In the genomic region with DNA sequence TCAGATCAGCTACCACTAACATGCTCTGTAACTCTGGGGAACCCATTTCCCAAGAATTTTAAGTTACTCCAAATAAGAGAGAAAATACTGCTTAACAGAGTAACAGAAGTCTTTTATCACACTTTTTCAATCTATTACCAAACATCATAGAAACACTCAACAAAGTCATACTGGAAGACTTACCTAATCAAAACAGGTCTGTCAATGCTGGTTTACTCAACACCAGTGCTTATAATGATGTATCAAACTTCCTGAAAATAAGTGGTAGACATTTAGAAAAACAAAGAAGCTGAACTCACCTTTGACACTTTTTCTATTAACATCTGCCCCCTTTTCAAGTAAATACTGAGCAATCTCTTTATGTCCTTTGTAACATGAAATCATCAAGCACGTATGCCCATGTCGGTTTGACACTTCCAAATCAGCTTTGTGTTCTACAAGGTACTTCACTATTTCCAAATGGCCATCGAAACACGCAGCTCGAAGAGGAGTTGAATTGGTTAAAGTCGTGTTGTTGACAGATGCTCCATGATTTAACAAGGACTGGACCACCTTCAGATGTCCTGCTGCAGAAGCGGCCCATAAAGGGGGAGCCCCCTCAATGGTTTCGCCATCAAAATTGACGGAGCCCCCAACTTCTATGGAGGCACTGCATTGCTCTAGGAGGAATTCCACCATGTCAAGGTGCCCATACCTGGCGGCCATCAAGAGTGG, we compare ENCODE assay signal across 8 cellular contexts. TPM values are rescaled to one million over a fixed set of nuclear protein-coding genes. Genes with fewer than 3 reads are reported as not detected.
DNase-seq lines count a peak whose midpoint lies in the region; ATAC-seq, FAIRE-seq and TF ChIP-seq lines count a peak whose summit lies in the region.

No MANE protein-coding gene starts in this region.

- peaks cover 54% of the 10 kb centered on the region for H3K36me3 Mint-ChIP-seq in T-helper 1 cell treated with Interleukin-12 subunit alpha and Interleukin-12 subunit beta and Interleukin-4 antibody, amounts not matched to agents 30 μg/mL and 1 μg/mL, for 36 hours (ENCODE audit: low read depth)
- H3K36me3 Mint-ChIP-seq in activated T-helper 1 cell treated with anti-CD3 and anti-CD28 coated beads, Interleukin-12 subunit alpha, Interleukin-12 subunit beta, Interleukin-2, Interleukin-4 antibody, amounts not matched to agents 30 ng/mL and 10 ng/mL and 1 ng/mL, durations not matched to agents 14 hours and 24 hours and 36 hours (ENCODE audit: low read depth), result peaks cover 53% of the 10 kb centered on the region

- H3K4me1 ChIP-seq in keratinocyte (ENCODE audit: control insufficient read depth, extremely low read depth, insufficient read depth, low read length), result peaks cover 16% of the 10 kb centered on the region
- peaks cover 55% of the 10 kb centered on the region for H3K4me1 ChIP-seq in suprapubic skin

- no peaks in the 10 kb centered on the region for H3K27me3 Mint-ChIP-seq in T-helper 1 cell treated with Interleukin-12 subunit alpha and Interleukin-12 subunit beta and Interleukin-4 antibody, amounts not matched to agents 30 μg/mL and 1 μg/mL, for 36 hours (ENCODE audit: low read depth)
- no peaks in the 10 kb centered on the region for H3K27me3 Mint-ChIP-seq in activated T-helper 1 cell treated with anti-CD3 and anti-CD28 coated beads, Interleukin-12 subunit alpha, Interleukin-12 subunit beta, Interleukin-2, Interleukin-4 antibody, amounts not matched to agents 30 ng/mL and 10 ng/mL and 1 ng/mL, durations not matched to agents 14 hours and 24 hours and 36 hours (ENCODE audit: insufficient read depth)

- no peaks in the 10 kb centered on the region for H3K9me1 ChIP-seq in keratinocyte (ENCODE audit: control insufficient read depth, extremely low read depth, insufficient read depth, low read length)

- no peak overlapping the region for H2AFZ ChIP-seq in keratinocyte (ENCODE audit: control insufficient read depth, low read length)

- dilution Hi-C loops in keratinocyte (cut with MboI; ENCODE audit: extremely low pct_ligation_motif_present, low sequenced_read_pairs), result no loop called here

- H3K27ac Mint-ChIP-seq in T-helper 1 cell treated with Interleukin-12 subunit alpha and Interleukin-12 subunit beta and Interleukin-4 antibody, amounts not matched to agents 30 μg/mL and 1 μg/mL, for 36 hours, result peak overlapping the region; percentile 100
- peak overlapping the region; percentile 96 for H3K27ac Mint-ChIP-seq in activated T-helper 1 cell treated with anti-CD3 and anti-CD28 coated beads, Interleukin-12 subunit alpha, Interleukin-12 subunit beta, Interleukin-2, Interleukin-4 antibody, amounts not matched to agents 30 ng/mL and 10 ng/mL and 1 ng/mL, durations not matched to agents 14 hours and 24 hours and 36 hours

- peaks cover 7% of the 10 kb centered on the region for H3K9me3 Mint-ChIP-seq in T-helper 1 cell treated with Interleukin-12 subunit alpha and Interleukin-12 subunit beta and Interleukin-4 antibody, amounts not matched to agents 30 μg/mL and 1 μg/mL, for 36 hours
- H3K9me3 Mint-ChIP-seq in activated T-helper 1 cell treated with anti-CD3 and anti-CD28 coated beads, Interleukin-12 subunit alpha, Interleukin-12 subunit beta, Interleukin-2, Interleukin-4 antibody, amounts not matched to agents 30 ng/mL and 10 ng/mL and 1 ng/mL, durations not matched to agents 14 hours and 24 hours and 36 hours, result peaks cover 10% of the 10 kb centered on the region

- peaks cover 49% of the 10 kb centered on the region for H3K4me1 Mint-ChIP-seq in T-helper 1 cell treated with Interleukin-12 subunit alpha and Interleukin-12 subunit beta and Interleukin-4 antibody, amounts not matched to agents 30 μg/mL and 1 μg/mL, for 36 hours (ENCODE audit: low read depth)
- H3K4me1 Mint-ChIP-seq in activated T-helper 1 cell treated with anti-CD3 and anti-CD28 coated beads, Interleukin-12 subunit alpha, Interleukin-12 subunit beta, Interleukin-2, Interleukin-4 antibody, amounts not matched to agents 30 ng/mL and 10 ng/mL and 1 ng/mL, durations not matched to agents 14 hours and 24 hours and 36 hours (ENCODE audit: low read depth), result peaks cover 64% of the 10 kb centered on the region

- H3K9me3 ChIP-seq in keratinocyte (ENCODE audit: control insufficient read depth, low read depth, low read length), result no peaks in the 10 kb centered on the region
- no peaks in the 10 kb centered on the region for H3K9me3 ChIP-seq in suprapubic skin

- no peak for FAIRE-seq in keratinocyte (lab: Jason Lieb, UNC)

- peak overlapping the region; percentile 91 for H3K9ac ChIP-seq in keratinocyte (ENCODE audit: control insufficient read depth, extremely low read depth, insufficient read depth, low read length)

- H3K36me3 ChIP-seq in keratinocyte (ENCODE audit: control insufficient read depth in 2 of 2, extremely low read depth in 1 of 2, insufficient read depth in 2 of 2, low read length in 2 of 2) (no peaks in the 10 kb centered on the region), suprapubic skin (peaks cover 9% of the 10 kb centered on the region)

- TF ChIP-seq CTCF in keratinocyte (optimal IDR thresholded peaks at IDR 0.05 in 1 of 3, IDR thresholded peaks at IDR 0.05 in 1 of 3, conservative IDR thresholded peaks at IDR 0.05 in 1 of 3; ENCODE audit: extremely low read depth in 1 of 3, insufficient read depth in 2 of 3, low read length in 3 of 3) (no peak), suprapubic skin (IDR thresholded peaks at IDR 0.05) (no peak)

- TF ChIP-seq EP300 in suprapubic skin (IDR thresholded peaks at IDR 0.05), result no peak

- peaks cover 63% of the 10 kb centered on the region for H3K79me2 ChIP-seq in keratinocyte (ENCODE audit: control insufficient read depth, insufficient read depth, low read length)

- 54% methylated on average over 10 of the region's 10 CpGs for WGBS in suprapubic skin

- ATAC-seq in GM19455 (IDR thresholded peaks at IDR 0.05; ENCODE audit: unreplicated experiment), result no peak

- no peak for TF ChIP-seq POLR2A in suprapubic skin (IDR thresholded peaks at IDR 0.05)

- peak overlapping the region; percentile 99 for H3K4me3 Mint-ChIP-seq in T-helper 1 cell treated with Interleukin-12 subunit alpha and Interleukin-12 subunit beta and Interleukin-4 antibody, amounts not matched to agents 30 μg/mL and 1 μg/mL, for 36 hours
- peak overlapping the region; percentile 99 for H3K4me3 Mint-ChIP-seq in activated T-helper 1 cell treated with anti-CD3 and anti-CD28 coated beads, Interleukin-12 subunit alpha, Interleukin-12 subunit beta, Interleukin-2, Interleukin-4 antibody, amounts not matched to agents 30 ng/mL and 10 ng/mL and 1 ng/mL, durations not matched to agents 14 hours and 24 hours and 36 hours

- DNase-seq in T-helper 1 cell, result no peak
- DNase-seq in activated T-helper 1 cell treated with anti-CD3 and anti-CD28 coated beads, Interleukin-12 subunit alpha, Interleukin-12 subunit beta, Interleukin-2, Interleukin-4 antibody, amounts not matched to agents 30 ng/mL and 10 ng/mL and 1 ng/mL, durations not matched to agents 14 hours and 24 hours and 36 hours (ENCODE audit: low spot score), result no peak
- DNase-seq in keratinocyte (ENCODE audit: low read depth, low spot score), result no peak
- no peak for DNase-seq in suprapubic skin (ENCODE audit: low spot score in 2 of 2)
- no peak for DNase-seq in kidney glomerular epithelial cell (lab: John Stamatoyannopoulos, UW)
- DNase-seq in NCI-H2196 treated with DMSO at 0.1 percent for 48 hours (lab: John Stamatoyannopoulos, UW; ENCODE audit: unreplicated experiment), result no peak

- H3K4me2 ChIP-seq in keratinocyte (ENCODE audit: control insufficient read depth, extremely low read depth, insufficient read depth, low read depth, low read length), result peak overlapping the region; percentile 85

- intact Hi-C loops in activated T-helper 1 cell treated with anti-CD3 and anti-CD28 coated beads, Interleukin-12 subunit alpha, Interleukin-12 subunit beta, Interleukin-2, Interleukin-4 antibody, amounts not matched to agents 30 ng/mL and 10 ng/mL and 1 ng/mL, durations not matched to agents 14 hours and 24 hours and 36 hours (cut with micrococcal nuclease), result loop anchor here (1.0 to 5.0 kb wide), 2 partner anchors 11 to 166 kb away; no protein-coding TSS in a partner anchor

- H3K27ac ChIP-seq in keratinocyte (ENCODE audit: control insufficient read depth, insufficient read depth, low read length) (peak overlapping the region; percentile 89), suprapubic skin (peak overlapping the region; percentile 98)

- H3K27me3 ChIP-seq in keratinocyte (ENCODE audit: control insufficient read depth, extremely low read depth, insufficient read depth, low read length) (no peaks in the 10 kb centered on the region), suprapubic skin (no peaks in the 10 kb centered on the region)

- peak overlapping the region; percentile 81 to 93 (median 92) for H3K4me3 ChIP-seq in keratinocyte (ENCODE audit: control insufficient read depth in 2 of 3, extremely low read depth in 1 of 3, insufficient read depth in 2 of 3, low read depth in 1 of 3, low read length in 3 of 3)
- peak overlapping the region; percentile 79 for H3K4me3 ChIP-seq in suprapubic skin

- H4K20me1 ChIP-seq in keratinocyte (ENCODE audit: control insufficient read depth, extremely low read depth, insufficient read depth, low read length), result peaks cover 5% of the 10 kb centered on the region

RNA-seq across cellular contexts. Expression of a gene that starts 1.8 kb away (rescaled TPM):
- total RNA-seq in activated T-helper 1 cell treated with anti-CD3 and anti-CD28 coated beads, Interleukin-12 subunit alpha, Interleukin-12 subunit beta, Interleukin-2, Interleukin-4 antibody, amounts not matched to agents 30 ng/mL and 10 ng/mL and 1 ng/mL, durations not matched to agents 14 hours and 24 hours and 36 hours, result 13.9 and 14.5 TPM in 2 replicates
- polyA plus RNA-seq in keratinocyte, result 9.5 to 11.9 TPM (median 9.8 TPM) in 3 replicates
- 14.3 TPM for polyA plus RNA-seq in keratinocyte (2011; ENCODE audit: low read depth)
- 4.5 and 10.8 TPM in 2 replicates for polyA plus RNA-seq in keratinocyte (2011; cell fraction: cytosol; rRNA removed)
- 10.9 and 15.3 TPM in 2 replicates for polyA plus RNA-seq in keratinocyte (2011; cell fraction: nucleus; rRNA removed)
- polyA plus RNA-seq in keratinocyte (2012; ENCODE audit: low replicate concordance), result 9.0 and 15.6 TPM in 2 replicates
- polyA minus RNA-seq in keratinocyte, result 5.2 to 22.2 TPM (median 14.7 TPM) in 3 replicates
- polyA minus RNA-seq in keratinocyte (2011; cell fraction: cytosol; rRNA and poly(A)+ RNA removed), result 10.4 TPM
- polyA minus RNA-seq in keratinocyte (2011; cell fraction: nucleus; rRNA and poly(A)+ RNA removed), result 13.4 and 24.6 TPM in 2 replicates
- 10 to 100 TPM; 15.4 to 17.8 (median 16.5) TPM for total RNA-seq in suprapubic skin

RNA-seq across cellular contexts. Expression of a gene that starts 59.5 kb away (rescaled TPM):
- 0.59 and 1.1 TPM in 2 replicates for total RNA-seq in activated T-helper 1 cell treated with anti-CD3 and anti-CD28 coated beads, Interleukin-12 subunit alpha, Interleukin-12 subunit beta, Interleukin-2, Interleukin-4 antibody, amounts not matched to agents 30 ng/mL and 10 ng/mL and 1 ng/mL, durations not matched to agents 14 hours and 24 hours and 36 hours
- 0.06 TPM in 1 of 3 replicates, not detected in the others for polyA plus RNA-seq in keratinocyte
- polyA plus RNA-seq in keratinocyte (2011; ENCODE audit: low read depth), result not detected
- polyA plus RNA-seq in keratinocyte (2011; cell fraction: cytosol; rRNA removed), result not detected in 2 replicates
- not detected in 2 replicates for polyA plus RNA-seq in keratinocyte (2011; cell fraction: nucleus; rRNA removed)
- 0.21 and 0.23 TPM in 2 replicates for polyA plus RNA-seq in keratinocyte (2012; ENCODE audit: low replicate concordance)
- polyA minus RNA-seq in keratinocyte, result not detected in 3 replicates
- not detected for polyA minus RNA-seq in keratinocyte (2011; cell fraction: cytosol; rRNA and poly(A)+ RNA removed)
- 0.42 and 1.2 TPM in 2 replicates for polyA minus RNA-seq in keratinocyte (2011; cell fraction: nucleus; rRNA and poly(A)+ RNA removed)
- total RNA-seq in suprapubic skin, result under 1 TPM in 2 of 4 donors, not detected in 2; 0.25 to 0.48 TPM
